Comparison of ENCODE assay signal across 23 cellular contexts in genomic region chr13:96792736-96793444, GRCh38.
DNase-seq lines count a peak whose midpoint lies in the region; ATAC-seq, FAIRE-seq and TF ChIP-seq lines count a peak whose summit lies in the region.
"Had no signal": no experiment of that assay in that cellular context is flagged by ENCODE, and none has a peak within 500 bp of the region (broad histone marks: within the 10 kb centered on the region; RNA-seq: fewer than 3 reads in every experiment).

No MANE protein-coding gene starts in this region.

- H3K4me1 ChIP-seq in adrenal gland (replicated peaks in 1 of 2), result peaks cover 0 to 9% of the 10 kb centered on the region in 2 donors
- H3K4me1 ChIP-seq: SJSA1 had no signal

- peaks cover 1% of the 10 kb centered on the region for H3K9me3 Mint-ChIP-seq in progenitor cell of endocrine pancreas (ENCODE audit: low read depth)

- peaks cover 18% of the 10 kb centered on the region for H3K27me3 Mint-ChIP-seq in progenitor cell of endocrine pancreas
- H3K27me3 Mint-ChIP-seq: CD8-positive, alpha-beta memory T cell had no signal

- H3K36me3 Mint-ChIP-seq in progenitor cell of endocrine pancreas (ENCODE audit: insufficient read depth), result no peaks in the 10 kb centered on the region
- H3K36me3 Mint-ChIP-seq: CD8-positive, alpha-beta memory T cell had no signal

- no peak overlapping the region for H3K4me3 ChIP-seq in adrenal gland
- H3K4me3 ChIP-seq: HAP-1, K562, SJSA1 had no signal

- H3K4me3 Mint-ChIP-seq in progenitor cell of endocrine pancreas (ENCODE audit: low read depth), result no peak overlapping the region
- H3K4me3 Mint-ChIP-seq: CD8-positive, alpha-beta memory T cell had no signal

- no peak for TF ChIP-seq POLR2A in adrenal gland (IDR thresholded peaks at IDR 0.05)

- ATAC-seq in GM21529 (IDR thresholded peaks at IDR 0.05; ENCODE audit: unreplicated experiment), result no peak
- ATAC-seq: K562, PC-3 had no signal

- intact Hi-C loops in adrenal gland (cut with DNase I), result no loop called here

- TF ChIP-seq CTCF in adrenal gland (IDR thresholded peaks at IDR 0.05), result no peak
- TF ChIP-seq CTCF in progenitor cell of endocrine pancreas (IDR thresholded peaks at IDR 0.05; ENCODE audit: unreplicated experiment), result no peak

- peak overlapping the region in 3 of 5 donors; percentile 27 to 66 (median 58) for H3K27ac ChIP-seq in adrenal gland
- H3K27ac ChIP-seq: RWPE1, SJSA1 had no signal

- no peaks in the 10 kb centered on the region for H3K36me3 ChIP-seq in adrenal gland (replicated peaks in 1 of 2)
- H3K36me3 ChIP-seq: HAP-1, SJSA1 had no signal

- FAIRE-seq in islet of Langerhans (lab: Jason Lieb, UNC), result peak; percentile 81
- FAIRE-seq: D721Med, K562 had no signal

- no peak overlapping the region for H3K27ac Mint-ChIP-seq in progenitor cell of endocrine pancreas
- H3K27ac Mint-ChIP-seq: CD8-positive, alpha-beta memory T cell had no signal

- DNase-seq in Daoy (ENCODE audit: low read depth) (peak; percentile 55), HT1080 (ENCODE audit: low read depth) (peak; percentile 35), adrenal gland (peak; percentile 59 to 83 (median 73)), UCSD-AML1 (lab: John Stamatoyannopoulos, UW; ENCODE audit: unreplicated experiment) (no peak), mesenteric fat pad (ENCODE audit: low spot score) (no peak), progenitor cell of endocrine pancreas (ENCODE audit: low spot score, unreplicated experiment) (no peak)
- DNase-seq: C1 segment of cervical spinal cord; CD8-positive, alpha-beta memory T cell; MV-4-11; NCI-H1417; NCI-H187; NCI-H2107; NCI-H226; NCI-H524; NCI-H82; PC-3 had no signal

- no peaks in the 10 kb centered on the region for H3K4me1 Mint-ChIP-seq in progenitor cell of endocrine pancreas (ENCODE audit: low read depth)
- H3K4me1 Mint-ChIP-seq: CD8-positive, alpha-beta memory T cell had no signal

- H3K9me3 ChIP-seq in adrenal gland (replicated peaks in 1 of 3), result no peaks in the 10 kb centered on the region
- H3K9me3 ChIP-seq: HAP-1, SJSA1 had no signal

- H3K27me3 ChIP-seq in adrenal gland, result no peaks in the 10 kb centered on the region
- H3K27me3 ChIP-seq: SJSA1 had no signal

- 33 to 55% (median 38%) methylated on average over 9 of the region's 9 CpGs for WGBS in adrenal gland, 4 donors

Comparison
In these comparisons a context has a peak if more than half of its experiments do, and no peak if none do; other contexts are left out.
1. DNase-seq: peak in Daoy (single experiment), HT1080 (single experiment) and adrenal gland (7 of 7); none in UCSD-AML1 (single experiment), mesenteric fat pad (single experiment) and progenitor cell of endocrine pancreas (single experiment).